In the genomic region with DNA sequence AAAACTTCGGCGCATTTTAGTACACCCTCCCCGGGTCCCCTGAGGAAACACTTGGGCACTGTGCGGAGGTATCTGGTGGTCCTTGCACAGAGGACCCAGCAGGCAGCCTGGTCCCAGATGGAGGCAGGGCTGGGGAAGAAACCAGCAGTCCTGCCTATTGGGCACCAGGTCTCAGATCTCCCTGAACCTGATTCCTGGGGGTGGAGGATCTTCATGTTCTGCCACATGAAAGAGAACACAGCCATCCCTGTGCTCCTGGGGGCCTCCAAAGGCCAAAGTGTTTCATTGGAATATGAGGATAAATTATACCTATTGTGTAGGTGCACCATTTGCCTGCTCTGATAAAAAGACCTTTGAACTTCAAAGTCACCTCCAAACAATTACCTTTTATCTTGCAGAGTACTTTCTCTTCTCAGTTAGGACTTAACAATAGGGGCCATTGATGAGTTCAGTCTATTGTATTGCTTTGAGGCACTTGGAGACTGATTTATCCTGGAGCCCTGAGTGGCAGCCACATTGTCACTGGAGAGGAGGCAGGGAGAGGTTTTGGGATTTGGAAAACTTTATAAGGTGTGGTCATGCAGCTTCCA, we compare ENCODE assay signal across 9 cellular contexts. TPM values are rescaled to one million over a fixed set of nuclear protein-coding genes. Genes with fewer than 3 reads are reported as not detected.
DNase-seq lines count a peak whose midpoint lies in the region; ATAC-seq and TF ChIP-seq lines count a peak whose summit lies in the region.
"Had no signal": no experiment of that assay in that cellular context is flagged by ENCODE, and none has a peak within 500 bp of the region (broad histone marks: within the 10 kb centered on the region; RNA-seq: fewer than 3 reads in every experiment).

No MANE protein-coding gene starts in this region.

- peak overlapping the region; percentile 99 for H3K27ac ChIP-seq in BLaER1
- H3K27ac ChIP-seq in HUES48 (ENCODE audit: low read depth, low read length), result peak overlapping the region; percentile 44
- no peak overlapping the region for H3K27ac ChIP-seq in brain microvascular endothelial cell
- H3K27ac ChIP-seq: HL-60 had no signal

- ATAC-seq in natural killer cell (no peak), HG03139 (IDR thresholded peaks at IDR 0.05; ENCODE audit: unreplicated experiment) (no peak)

- H3K9me3 ChIP-seq in BLaER1 (no peaks in the 10 kb centered on the region), HUES48 (ENCODE audit: control insufficient read depth, insufficient read depth, low read length) (no peaks in the 10 kb centered on the region)

- H3K4me1 ChIP-seq in BLaER1 (peaks cover 49% of the 10 kb centered on the region), HUES48 (ENCODE audit: control insufficient read depth, insufficient read depth, low read length) (peaks cover 11% of the 10 kb centered on the region; the same call in 1 of the 2 replicates)

- TF ChIP-seq CTCF in brain microvascular endothelial cell (IDR thresholded peaks at IDR 0.05; ENCODE audit: low read depth, low read length, missing control alignments), result no peak
- no peak for TF ChIP-seq CTCF in natural killer cell (IDR thresholded peaks at IDR 0.05)

- in situ Hi-C loops in brain microvascular endothelial cell (cut with HindIII; ENCODE audit: low pct_ligation_motif_present, low sequenced_read_pairs), result no loop called here

- H3K4me1 Mint-ChIP-seq in natural killer cell, result peaks cover 26 to 43% of the 10 kb centered on the region in 2 donors

- H4K20me1 ChIP-seq in BLaER1, result peaks cover 54% of the 10 kb centered on the region

- intact Hi-C loops in natural killer cell (cut with micrococcal nuclease), result loop anchor here (10.0 kb wide), 1 partner anchor 588 kb away; a partner anchor contains a TSS

- peak overlapping the region; percentile 79 for H3K4me3 ChIP-seq in BLaER1
- H3K4me3 ChIP-seq in HUES48 (ENCODE audit: low read depth, low read length), result peak overlapping the region; percentile 89
- peak overlapping the region; percentile 80 for H3K4me3 ChIP-seq in brain microvascular endothelial cell (ENCODE audit: low read depth, low read length)

- peaks cover 0 to 6% of the 10 kb centered on the region in 2 donors for H3K27me3 Mint-ChIP-seq in natural killer cell (ENCODE audit: low read depth in 2 of 2)

- no peaks in the 10 kb centered on the region for H3K36me3 Mint-ChIP-seq in natural killer cell

- peak overlapping the region; percentile 94 for H3K4me2 ChIP-seq in BLaER1

- H3K9ac ChIP-seq in BLaER1 (peak overlapping the region; percentile 96), HUES48 (ENCODE audit: low read depth, low read length) (no peak overlapping the region)

- H3K27me3 ChIP-seq in BLaER1, result no peaks in the 10 kb centered on the region
- peaks cover 7% of the 10 kb centered on the region; the same call in 1 of the 2 replicates for H3K27me3 ChIP-seq in HUES48 (ENCODE audit: control insufficient read depth, insufficient read depth, low read length)
- no peaks in the 10 kb centered on the region for H3K27me3 ChIP-seq in brain microvascular endothelial cell (replicated peaks)

- H3K36me3 ChIP-seq in BLaER1 (peaks cover 41% of the 10 kb centered on the region), HUES48 (ENCODE audit: control insufficient read depth, insufficient read depth, low read length) (peaks cover 14% of the 10 kb centered on the region), brain microvascular endothelial cell (replicated peaks) (peaks cover 9% of the 10 kb centered on the region)

- no peaks in the 10 kb centered on the region for H3K9me3 Mint-ChIP-seq in natural killer cell

- H3K4me3 Mint-ChIP-seq in natural killer cell, result peak overlapping the region; percentile 89

- DNase-seq in brain microvascular endothelial cell (no peak), natural killer cell (no peak), NCI-H774 (lab: John Stamatoyannopoulos, UW) (no peak), glomerular visceral epithelial cell (ENCODE audit: extremely low spot score) (no peak)
- no peak for DNase-seq in stimulated activated CD4-positive, alpha-beta T cell treated with anti-CD3 and anti-CD28 coated beads, Interleukin-12 subunit alpha, Interleukin-12 subunit beta, amount 100 ng/mL, for 4 hours

- H3K27ac Mint-ChIP-seq in natural killer cell, result peak overlapping the region; percentile 58 to 85

RNA-seq across cellular contexts. Expression of a gene that starts 1.8 kb away (rescaled TPM):
- 10 to 100 TPM; 19.1 to 21.2 (median 20.3) TPM for total RNA-seq in natural killer cell
